8 cellular contexts compared by ENCODE assay signal in genomic region chr18:63366270-63366990, GRCh38. TPM values are rescaled to one million over a fixed set of nuclear protein-coding genes. Genes with fewer than 3 reads are reported as not detected.
DNase-seq lines count a peak whose midpoint lies in the region; ATAC-seq and TF ChIP-seq lines count a peak whose summit lies in the region.

No MANE protein-coding gene starts in this region.

- H3K4me3 ChIP-seq in PC-3 (ENCODE audit: low read length) (peak overlapping the region; percentile 85), fibroblast of the aortic adventitia (ENCODE audit: low read depth, low read length) (peak overlapping the region; percentile 92), neuron (ENCODE audit: low read length) (peak overlapping the region; percentile 95), stomach smooth muscle (ENCODE audit: low read length in 2 of 2) (peak overlapping the region; percentile 86 to 94)

- H3K27me3 ChIP-seq in PC-3 (ENCODE audit: low read length) (no peaks in the 10 kb centered on the region), neuron (ENCODE audit: insufficient read depth, low read length) (no peaks in the 10 kb centered on the region), stomach smooth muscle (ENCODE audit: control insufficient read depth in 1 of 2, insufficient read depth in 2 of 2, low read length in 2 of 2) (no peaks in the 10 kb centered on the region)

- intact Hi-C loops in PC-3 (cut with micrococcal nuclease) = loop anchor here (5.0 kb wide), 2 partner anchors 56 to 141 kb away; partner anchors contain the start of gene VPS4B
- intact Hi-C loops in activated T-helper 2 cell treated with anti-CD3 and anti-CD28 coated beads, Interferon-gamma antibody, Interleukin-2, Interleukin-4, amounts not matched to agents 10 μg/mL and 5 μg/mL and 100 μg/mL, durations not matched to agents 14 hours and 24 hours and 36 hours (cut with micrococcal nuclease) = loop anchor here (2.0 to 5.0 kb wide), 4 partner anchors 46 to 1180 kb away; partner anchors contain the start of genes PIGN, RELCH and TNFRSF11A

- peaks cover 23% of the 10 kb centered on the region for H3K9me3 Mint-ChIP-seq in activated T-helper 2 cell treated with anti-CD3 and anti-CD28 coated beads, Interferon-gamma antibody, Interleukin-2, Interleukin-4, amounts not matched to agents 10 μg/mL and 5 μg/mL and 100 μg/mL, durations not matched to agents 14 hours and 24 hours and 36 hours

- H3K4me1 Mint-ChIP-seq in activated T-helper 2 cell treated with anti-CD3 and anti-CD28 coated beads, Interferon-gamma antibody, Interleukin-2, Interleukin-4, amounts not matched to agents 10 μg/mL and 5 μg/mL and 100 μg/mL, durations not matched to agents 14 hours and 24 hours and 36 hours (ENCODE audit: low read depth) = peaks cover 28% of the 10 kb centered on the region

- DNase-seq in AG08396 (ENCODE audit: low spot score) (peak; percentile 78), PC-3 (peak; percentile 83), fibroblast of the aortic adventitia (ENCODE audit: low read depth) (peak; percentile 51)
- peak; percentile 63 for DNase-seq in activated T-helper 2 cell treated with anti-CD3 and anti-CD28 coated beads, Interferon-gamma antibody, Interleukin-2, Interleukin-4, amounts not matched to agents 10 μg/mL and 5 μg/mL and 100 μg/mL, durations not matched to agents 14 hours and 24 hours and 36 hours (ENCODE audit: low spot score)

- peak overlapping the region; percentile 94 for H3K4me3 Mint-ChIP-seq in activated T-helper 2 cell treated with anti-CD3 and anti-CD28 coated beads, Interferon-gamma antibody, Interleukin-2, Interleukin-4, amounts not matched to agents 10 μg/mL and 5 μg/mL and 100 μg/mL, durations not matched to agents 14 hours and 24 hours and 36 hours (ENCODE audit: low read depth)

- H3F3A ChIP-seq in PC-3 (ENCODE audit: low read length, unreplicated experiment) = no peaks in the 10 kb centered on the region

- peak overlapping the region; percentile 92 for H3K4me2 ChIP-seq in PC-3 (ENCODE audit: low read length)

- H3K4me1 ChIP-seq in PC-3 (ENCODE audit: insufficient read depth, low read length) = peaks cover 6% of the 10 kb centered on the region
- H3K4me1 ChIP-seq in neuron (ENCODE audit: insufficient read depth, low read length) = peaks cover 14% of the 10 kb centered on the region
- peaks cover 11% of the 10 kb centered on the region for H3K4me1 ChIP-seq in stomach smooth muscle (ENCODE audit: control insufficient read depth, insufficient read depth, low read length)

- peaks cover 15% of the 10 kb centered on the region; the same call in 1 of the 2 replicates for H4K20me1 ChIP-seq in PC-3 (ENCODE audit: low read length)

- POLR2A ChIA-PET in PC-3 (lab: Charles Lee; ENCODE audit: unreplicated experiment) = interaction anchor here (0.5 to 1.0 kb wide), 5 partner anchors 61 to 604 kb away, joined by 3 to 5 read pairs (median 3); partner anchors contain the start of gene SERPINB5

- no peaks in the 10 kb centered on the region for H3K9me2 ChIP-seq in PC-3 (replicated peaks; ENCODE audit: low read length)

- BruUV-seq in PC-3 (replicated peaks; lab: Mats Ljungman, UMichigan) = no TSS peak

- no peaks in the 10 kb centered on the region for H3K9me3 ChIP-seq in PC-3 (ENCODE audit: low read length)
- H3K9me3 ChIP-seq in neuron (ENCODE audit: low read length) = no peaks in the 10 kb centered on the region
- no peaks in the 10 kb centered on the region for H3K9me3 ChIP-seq in stomach smooth muscle (ENCODE audit: control insufficient read depth in 2 of 2, low read length in 2 of 2)

- no peaks in the 10 kb centered on the region for H3K27me3 Mint-ChIP-seq in activated T-helper 2 cell treated with anti-CD3 and anti-CD28 coated beads, Interferon-gamma antibody, Interleukin-2, Interleukin-4, amounts not matched to agents 10 μg/mL and 5 μg/mL and 100 μg/mL, durations not matched to agents 14 hours and 24 hours and 36 hours (ENCODE audit: low read depth)

- H3K27ac ChIP-seq in PC-3 (ENCODE audit: low read length) (peak overlapping the region; percentile 52), stomach smooth muscle (ENCODE audit: low read length) (peak overlapping the region; percentile 61)

- CTCF ChIA-PET in PC-3 (lab: Charles Lee) = interaction anchor here (0.9 kb wide), 1 partner anchor 145 kb away, joined by 4 read pairs; no protein-coding TSS in a partner anchor

- ATAC-seq in GM18873 (IDR thresholded peaks at IDR 0.05; ENCODE audit: low FRiP score, unreplicated experiment) (peak; percentile 34), HG03139 (IDR thresholded peaks at IDR 0.05; ENCODE audit: unreplicated experiment) (peak; percentile 35), PC-3 (peak; percentile 67)

- H3K79me2 ChIP-seq in PC-3 (ENCODE audit: low read length) = peaks cover 35% of the 10 kb centered on the region

- H2AFZ ChIP-seq in PC-3 (ENCODE audit: low read length) (peak overlapping the region; percentile 77), neuron (ENCODE audit: low read depth, low read length) (peak overlapping the region; percentile 42)

- TF ChIP-seq CTCF in PC-3 (conservative IDR thresholded peaks at IDR 0.05; ENCODE audit: low read depth, low read length) (no peak), fibroblast of the aortic adventitia (IDR thresholded peaks at IDR 0.05; ENCODE audit: insufficient read depth, low read length) (no peak)

- H3K36me3 Mint-ChIP-seq in activated T-helper 2 cell treated with anti-CD3 and anti-CD28 coated beads, Interferon-gamma antibody, Interleukin-2, Interleukin-4, amounts not matched to agents 10 μg/mL and 5 μg/mL and 100 μg/mL, durations not matched to agents 14 hours and 24 hours and 36 hours (ENCODE audit: low read depth) = peaks cover 54% of the 10 kb centered on the region

- peak overlapping the region; percentile 88 for H3K9ac ChIP-seq in PC-3 (ENCODE audit: low read length)
- peak overlapping the region; percentile 72 to 80 for H3K9ac ChIP-seq in stomach smooth muscle (ENCODE audit: low read length in 2 of 2)

- H3K36me3 ChIP-seq in PC-3 (ENCODE audit: low read depth, low read length) (peaks cover 7% of the 10 kb centered on the region; the same call in 1 of the 2 replicates), neuron (ENCODE audit: insufficient read depth, low read length) (peaks cover 11% of the 10 kb centered on the region), stomach smooth muscle (ENCODE audit: control insufficient read depth in 2 of 2, insufficient read depth in 2 of 2, low read length in 2 of 2) (peaks cover 8% of the 10 kb centered on the region in 2 donors)

- peak overlapping the region; percentile 73 for H3K27ac Mint-ChIP-seq in activated T-helper 2 cell treated with anti-CD3 and anti-CD28 coated beads, Interferon-gamma antibody, Interleukin-2, Interleukin-4, amounts not matched to agents 10 μg/mL and 5 μg/mL and 100 μg/mL, durations not matched to agents 14 hours and 24 hours and 36 hours

RNA-seq across cellular contexts. Expression of gene KDSR, which starts 0.6 kb away (rescaled TPM):
- total RNA-seq in PC-3 (2014; rRNA removed) = 15.8 and 16.1 TPM in 2 replicates
- total RNA-seq in activated T-helper 2 cell treated with anti-CD3 and anti-CD28 coated beads, Interferon-gamma antibody, Interleukin-2, Interleukin-4, amounts not matched to agents 10 μg/mL and 5 μg/mL and 100 μg/mL, durations not matched to agents 14 hours and 24 hours and 36 hours = 73.3 and 76.1 TPM in 2 replicates
- 55.0 and 64.8 TPM in 2 replicates for total RNA-seq in fibroblast of the aortic adventitia (ENCODE audit: low replicate concordance)

RNA-seq across cellular contexts. Expression of gene BCL2, which starts 46.9 kb away (rescaled TPM):
- total RNA-seq in PC-3 (2014; rRNA removed) (1.3 and 1.5 TPM in 2 replicates), fibroblast of the aortic adventitia (ENCODE audit: low replicate concordance) (4.2 and 13.2 TPM in 2 replicates)
- total RNA-seq in activated T-helper 2 cell treated with anti-CD3 and anti-CD28 coated beads, Interferon-gamma antibody, Interleukin-2, Interleukin-4, amounts not matched to agents 10 μg/mL and 5 μg/mL and 100 μg/mL, durations not matched to agents 14 hours and 24 hours and 36 hours = 76.1 and 79.0 TPM in 2 replicates

RNA-seq across cellular contexts. Expression of gene VPS4B, which starts 55.8 kb away (rescaled TPM):
- total RNA-seq in PC-3 (2014; rRNA removed) = 44.7 and 50.3 TPM in 2 replicates
- 53.8 and 56.1 TPM in 2 replicates for total RNA-seq in activated T-helper 2 cell treated with anti-CD3 and anti-CD28 coated beads, Interferon-gamma antibody, Interleukin-2, Interleukin-4, amounts not matched to agents 10 μg/mL and 5 μg/mL and 100 μg/mL, durations not matched to agents 14 hours and 24 hours and 36 hours
- 38.1 and 77.9 TPM in 2 replicates for total RNA-seq in fibroblast of the aortic adventitia (ENCODE audit: low replicate concordance)

Comparison
In these comparisons a context has a peak if more than half of its experiments do, and no peak if none do; other contexts are left out.
1. Peak in every context shown above with its lines: DNase-seq, ATAC-seq, H3K4me3 ChIP-seq and H3K27ac ChIP-seq.